18 cellular contexts compared by ENCODE assay signal in the genomic region with DNA sequence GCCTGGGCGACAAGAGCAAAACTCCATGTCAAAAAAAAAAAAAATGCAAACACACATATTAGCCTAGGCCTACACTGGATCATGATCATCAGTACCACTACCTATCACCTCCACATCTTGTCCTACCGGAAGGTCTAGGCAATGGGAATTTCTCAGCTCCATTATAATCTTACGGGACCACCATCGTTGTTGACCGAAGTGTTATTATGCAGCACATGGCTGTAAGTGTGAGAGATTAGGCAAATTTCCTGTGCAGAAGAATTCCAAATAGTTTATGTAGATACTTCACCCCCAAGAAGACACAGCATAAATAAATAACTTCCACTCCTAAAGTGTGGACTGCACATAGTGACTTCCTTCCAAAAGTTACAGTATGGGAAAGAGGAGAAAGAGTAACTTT. TPM values are rescaled to one million over a fixed set of nuclear protein-coding genes. Genes with fewer than 3 reads are reported as not detected.
"Had no signal": no experiment of that assay in that cellular context is flagged by ENCODE, and none has a peak within 500 bp of the region (broad histone marks: within the 10 kb centered on the region; RNA-seq: fewer than 3 reads in every experiment).

No MANE protein-coding gene starts in this region.

- DNase-seq: cortex of kidney; effector memory CD4-positive, alpha-beta T cell; heart right ventricle; islet precursor cell; left ventricle myocardium inferior; mesendoderm; naive B cell; nephron progenitor cell; psoas muscle; stimulated activated CD4-positive, alpha-beta T cell treated with anti-CD3 and anti-CD28 coated beads, Interleukin-2, amount 100 ng/mL, for 24 hours; stimulated activated CD4-positive, alpha-beta T cell treated with anti-CD3 and anti-CD28 coated beads, Interleukin-4, amount 100 ng/mL, for 4 hours; stimulated activated naive B cell treated with anti-CD40 and anti-IgM and Interleukin-4, amounts not matched to agents 10 μg/mL and 1 μg/mL and 100 μg/mL, for 72 hours; stomach; trophoblast cell had no signal

- H3K27ac ChIP-seq: left ventricle myocardium inferior, psoas muscle had no signal

- H3K36me3 ChIP-seq: heart right ventricle, left ventricle myocardium inferior, stomach had no signal

- H3K4me3 ChIP-seq: heart right ventricle, left ventricle myocardium inferior, lung, psoas muscle, skin epidermis, stomach had no signal

- H3K27ac Mint-ChIP-seq: stimulated activated naive B cell treated with anti-CD40 and anti-IgM and Interleukin-4, amounts not matched to agents 10 μg/mL and 1 μg/mL and 100 μg/mL, for 72 hours had no signal

- H3K4me1 Mint-ChIP-seq: naive B cell; stimulated activated naive B cell treated with anti-CD40 and anti-IgM and Interleukin-4, amounts not matched to agents 10 μg/mL and 1 μg/mL and 100 μg/mL, for 72 hours had no signal

- H3K4me3 Mint-ChIP-seq: naive B cell; stimulated activated naive B cell treated with anti-CD40 and anti-IgM and Interleukin-4, amounts not matched to agents 10 μg/mL and 1 μg/mL and 100 μg/mL, for 72 hours had no signal

- ATAC-seq: psoas muscle; stimulated activated naive B cell treated with anti-CD40 and anti-IgM and Interleukin-4, amounts not matched to agents 10 μg/mL and 1 μg/mL and 100 μg/mL, for 72 hours had no signal

- H3K27me3 ChIP-seq: heart right ventricle, stomach had no signal

- H3K9me3 Mint-ChIP-seq: naive B cell; stimulated activated naive B cell treated with anti-CD40 and anti-IgM and Interleukin-4, amounts not matched to agents 10 μg/mL and 1 μg/mL and 100 μg/mL, for 72 hours had no signal

- H3K9me3 ChIP-seq: psoas muscle, stomach had no signal

- H3K36me3 Mint-ChIP-seq: naive B cell; stimulated activated naive B cell treated with anti-CD40 and anti-IgM and Interleukin-4, amounts not matched to agents 10 μg/mL and 1 μg/mL and 100 μg/mL, for 72 hours had no signal

RNA-seq across cellular contexts. Expression of a gene that starts 26.7 kb away (rescaled TPM):
- total RNA-seq: esophagus mucosa, fibroblast of lung, left ventricle myocardium inferior had no signal
